ENCODE assay signal across 9 cellular contexts in the genomic region with DNA sequence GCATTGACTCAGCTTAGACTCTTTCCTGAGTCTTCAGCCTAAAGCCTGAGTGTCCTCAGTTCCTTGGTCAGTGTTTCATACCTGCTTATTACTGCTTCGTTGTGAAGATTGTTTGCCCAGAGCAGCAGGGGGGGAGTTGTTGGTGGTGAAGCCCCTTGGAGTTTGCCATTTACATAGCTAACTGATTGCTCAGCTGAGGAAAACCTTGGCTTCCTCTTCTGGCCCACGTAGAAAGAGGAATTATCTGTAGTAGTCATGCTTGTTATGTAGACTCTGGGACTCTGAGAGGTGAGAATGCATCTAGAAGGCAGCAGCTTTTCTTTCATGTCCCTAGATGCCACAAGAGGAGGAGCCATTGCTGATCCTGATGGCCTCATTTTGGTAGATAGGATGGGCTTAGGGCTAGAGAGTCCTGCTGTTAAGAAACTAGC.
DNase-seq lines count a peak whose midpoint lies in the region; ATAC-seq and TF ChIP-seq lines count a peak whose summit lies in the region.
"Had no signal": no experiment of that assay in that cellular context is flagged by ENCODE, and none has a peak within 500 bp of the region (broad histone marks: within the 10 kb centered on the region; RNA-seq: fewer than 3 reads in every experiment).

No MANE protein-coding gene starts in this region.

- H3K36me3 Mint-ChIP-seq in activated T-helper 2 cell treated with anti-CD3 and anti-CD28 coated beads, Interferon-gamma antibody, Interleukin-2, Interleukin-4, amounts not matched to agents 10 μg/mL and 5 μg/mL and 100 μg/mL, durations not matched to agents 14 hours and 24 hours and 36 hours (ENCODE audit: low read depth), result no peaks in the 10 kb centered on the region
- H3K36me3 Mint-ChIP-seq: IgD-negative memory B cell had no signal

- H3K36me3 ChIP-seq in BLaER1 treated with 17β-estradiol and CSF1 and Interleukin-3, amounts not matched to agents 10 nM and 100 nM, result peaks cover 0 to 4% (median 0%) of the 10 kb centered on the region in 11 experiments; a peak in 5 of 22 replicates
- no peaks in the 10 kb centered on the region for H3K36me3 ChIP-seq in HUES64 (ENCODE audit: insufficient read depth, low read length)

- no peak for ATAC-seq in left lobe of liver

- intact Hi-C loops in activated T-helper 2 cell treated with anti-CD3 and anti-CD28 coated beads, Interferon-gamma antibody, Interleukin-2, Interleukin-4, amounts not matched to agents 10 μg/mL and 5 μg/mL and 100 μg/mL, durations not matched to agents 14 hours and 24 hours and 36 hours (cut with micrococcal nuclease), result no loop called here

- no peak overlapping the region for H3K4me3 Mint-ChIP-seq in activated T-helper 2 cell treated with anti-CD3 and anti-CD28 coated beads, Interferon-gamma antibody, Interleukin-2, Interleukin-4, amounts not matched to agents 10 μg/mL and 5 μg/mL and 100 μg/mL, durations not matched to agents 14 hours and 24 hours and 36 hours (ENCODE audit: low read depth)
- H3K4me3 Mint-ChIP-seq: IgD-negative memory B cell had no signal

- no peak overlapping the region for H3K27ac ChIP-seq in BLaER1 treated with 17β-estradiol and CSF1 and Interleukin-3, amounts not matched to agents 10 nM and 100 nM
- peak overlapping the region; percentile 74 for H3K27ac ChIP-seq in HUES64 (ENCODE audit: low read depth, low read length)

- peak overlapping the region; percentile 6 to 40 (median 28); a peak in 19 of 22 replicates for H3K4me2 ChIP-seq in BLaER1 treated with 17β-estradiol and CSF1 and Interleukin-3, amounts not matched to agents 10 nM and 100 nM

- H4K20me1 ChIP-seq in BLaER1 treated with 17β-estradiol and CSF1 and Interleukin-3, amounts not matched to agents 10 nM and 100 nM, result peaks cover 0 to 5% (median 0%) of the 10 kb centered on the region in 11 experiments; a peak in 2 of 22 replicates

- no peaks in the 10 kb centered on the region for H3K27me3 ChIP-seq in BLaER1 treated with 17β-estradiol and CSF1 and Interleukin-3, amounts not matched to agents 10 nM and 100 nM
- no peaks in the 10 kb centered on the region for H3K27me3 ChIP-seq in HUES64 (ENCODE audit: insufficient read depth, low read length)

- DNase-seq in iPS-NIHi7 (ENCODE audit: extremely low spot score) (peak; percentile 60), left lobe of liver (ENCODE audit: low spot score) (no peak), NK-92 (lab: John Stamatoyannopoulos, UW; ENCODE audit: unreplicated experiment) (no peak)
- no peak for DNase-seq in activated CD4-positive, alpha-beta T cell treated with anti-CD3 and anti-CD28 coated beads, Interleukin-2, amount 50 U/mL, for 4 hours
- no peak for DNase-seq in activated T-helper 2 cell treated with anti-CD3 and anti-CD28 coated beads, Interferon-gamma antibody, Interleukin-2, Interleukin-4, amounts not matched to agents 10 μg/mL and 5 μg/mL and 100 μg/mL, durations not matched to agents 14 hours and 24 hours and 36 hours (ENCODE audit: low spot score)

- H3K9ac ChIP-seq in BLaER1 treated with 17β-estradiol and CSF1 and Interleukin-3, amounts not matched to agents 10 nM and 100 nM, result no peak overlapping the region
- no peak overlapping the region for H3K9ac ChIP-seq in HUES64 (ENCODE audit: low read depth, low read length)

- peaks cover 19 to 26% (median 21%) of the 10 kb centered on the region in 10 experiments for H3K4me1 ChIP-seq in BLaER1 treated with 17β-estradiol and CSF1 and Interleukin-3, amounts not matched to agents 10 nM and 100 nM
- H3K4me1 ChIP-seq in HUES64 (ENCODE audit: insufficient read depth, low read length), result peaks cover 57% of the 10 kb centered on the region

- peaks cover 0 to 3% (median 0%) of the 10 kb centered on the region in 11 experiments; a peak in 3 of 22 replicates for H3K9me3 ChIP-seq in BLaER1 treated with 17β-estradiol and CSF1 and Interleukin-3, amounts not matched to agents 10 nM and 100 nM (replicated peaks in 1 of 11)
- H3K9me3 ChIP-seq in HUES64 (ENCODE audit: insufficient read depth, low read depth, low read length), result no peaks in the 10 kb centered on the region

- no peaks in the 10 kb centered on the region for H3K9me3 Mint-ChIP-seq in activated T-helper 2 cell treated with anti-CD3 and anti-CD28 coated beads, Interferon-gamma antibody, Interleukin-2, Interleukin-4, amounts not matched to agents 10 μg/mL and 5 μg/mL and 100 μg/mL, durations not matched to agents 14 hours and 24 hours and 36 hours
- H3K9me3 Mint-ChIP-seq: IgD-negative memory B cell had no signal

- peaks cover 9% of the 10 kb centered on the region for H3K4me1 Mint-ChIP-seq in activated T-helper 2 cell treated with anti-CD3 and anti-CD28 coated beads, Interferon-gamma antibody, Interleukin-2, Interleukin-4, amounts not matched to agents 10 μg/mL and 5 μg/mL and 100 μg/mL, durations not matched to agents 14 hours and 24 hours and 36 hours (ENCODE audit: low read depth)

- no peak overlapping the region for H3K27ac Mint-ChIP-seq in activated T-helper 2 cell treated with anti-CD3 and anti-CD28 coated beads, Interferon-gamma antibody, Interleukin-2, Interleukin-4, amounts not matched to agents 10 μg/mL and 5 μg/mL and 100 μg/mL, durations not matched to agents 14 hours and 24 hours and 36 hours
- H3K27ac Mint-ChIP-seq: IgD-negative memory B cell had no signal

- no peak overlapping the region for H3K4me3 ChIP-seq in BLaER1 treated with 17β-estradiol and CSF1 and Interleukin-3, amounts not matched to agents 10 nM and 100 nM
- no peak overlapping the region for H3K4me3 ChIP-seq in HUES64 (ENCODE audit: low read length)
- peak overlapping the region; percentile 13 for H3K4me3 ChIP-seq in WI38 (ENCODE audit: low read depth, low read length)

- no peaks in the 10 kb centered on the region for H3K27me3 Mint-ChIP-seq in activated T-helper 2 cell treated with anti-CD3 and anti-CD28 coated beads, Interferon-gamma antibody, Interleukin-2, Interleukin-4, amounts not matched to agents 10 μg/mL and 5 μg/mL and 100 μg/mL, durations not matched to agents 14 hours and 24 hours and 36 hours (ENCODE audit: low read depth)
- H3K27me3 Mint-ChIP-seq: IgD-negative memory B cell had no signal

- 0% methylated on average over 2 of the region's 2 CpGs for WGBS in HUES64

- TF ChIP-seq CTCF in WI38 (IDR thresholded peaks at IDR 0.05; ENCODE audit: low read depth, low read length), result no peak
